In genomic region chr5:140189977-140190867, GRCh38 we compare ENCODE assay signal across 12 cellular contexts. TPM values are rescaled to one million over a fixed set of nuclear protein-coding genes. Genes with fewer than 3 reads are reported as not detected.
A peak's percentile ranks its signal among the peaks of the same experiment; 100 is the strongest.
DNase-seq lines count a peak whose midpoint lies in the region; ATAC-seq and TF ChIP-seq lines count a peak whose summit lies in the region.
"Had no signal": no experiment of that assay in that cellular context is flagged by ENCODE, and none has a peak within 500 bp of the region (broad histone marks: within the 10 kb centered on the region; RNA-seq: fewer than 3 reads in every experiment).

No MANE protein-coding gene starts in this region.

- H3K9me3 ChIP-seq in Panc1 (ENCODE audit: control insufficient read depth, insufficient read depth, low read depth, low read length) (no peaks in the 10 kb centered on the region), prostate gland (no peaks in the 10 kb centered on the region)
- H3K9me3 ChIP-seq: tibial nerve had no signal

- H3K36me3 ChIP-seq in ACC112 (ENCODE audit: insufficient read depth, low read length) (no peaks in the 10 kb centered on the region), Panc1 (ENCODE audit: control insufficient read depth, insufficient read depth, low read length) (0 out of 2 replicates have a peak, but pooled peaks cover 2% of the 10 kb centered on the region), prostate gland (no peaks in the 10 kb centered on the region)

- DNase-seq in Panc1 (ENCODE audit: low read depth, low spot score) (peak; percentile 89), epithelial cell of proximal tubule (ENCODE audit: low read depth) (peak; percentile 74), medulla oblongata (ENCODE audit: extremely low spot score) (peak; percentile 38), T-cell (no peak), NCI-H2029 treated with DMSO at 0.1 percent for 48 hours (lab: John Stamatoyannopoulos, UW) (no peak), prostate gland (ENCODE audit: low spot score) (no peak)
- DNase-seq in stimulated activated naive CD4-positive, alpha-beta T cell treated with Interleukin-2 at 50 U/mL for 16 hours (lab: John Stamatoyannopoulos, UW): no peak
- DNase-seq: activated CD4-positive, alpha-beta T cell treated with anti-CD3 and anti-CD28 coated beads, Interleukin-2, amount 50 U/mL, for 48 hours; natural killer cell; NCI-H2171 treated with DMSO at 0.1 percent for 48 hours had no signal

- no peak overlapping the region for H3K4me3 ChIP-seq in ACC112 (ENCODE audit: low read depth, low read length)
- no peak overlapping the region for H3K4me3 ChIP-seq in Panc1 (ENCODE audit: low read depth in 2 of 2, low read length in 2 of 2)
- H3K4me3 ChIP-seq in epithelial cell of proximal tubule (ENCODE audit: low read depth, low read length): no peak overlapping the region
- no peak overlapping the region for H3K4me3 ChIP-seq in prostate gland
- H3K4me3 ChIP-seq: tibial nerve had no signal

- H3K27ac Mint-ChIP-seq in T-cell: no peak overlapping the region
- H3K27ac Mint-ChIP-seq: natural killer cell had no signal

- intact Hi-C loops in Panc1 (cut with micrococcal nuclease; ENCODE audit: unreplicated experiment) (no loop called here), prostate gland (cut with DNase I) (no loop called here)

- 68% methylated on average over 3 of the region's 3 CpGs for WGBS in prostate gland

- ATAC-seq in Panc1 (peak; percentile 71), T-cell (replicated peaks in 1 of 4) (no peak)
- ATAC-seq: natural killer cell had no signal

- H3K27ac ChIP-seq in ACC112 (ENCODE audit: low read depth, low read length): peak overlapping the region; percentile 54
- peak overlapping the region; percentile 79; the same call in 1 of the 2 replicates for H3K27ac ChIP-seq in Panc1 (ENCODE audit: low read length)
- no peak overlapping the region for H3K27ac ChIP-seq in prostate gland

- H3K4me1 ChIP-seq in ACC112 (ENCODE audit: control insufficient read depth, insufficient read depth, low read length, unreplicated experiment) (peaks cover 17% of the 10 kb centered on the region), Panc1 (ENCODE audit: control insufficient read depth, insufficient read depth, low read length) (peaks cover 57% of the 10 kb centered on the region), prostate gland (replicated peaks) (no peaks in the 10 kb centered on the region)

- H3K4me1 Mint-ChIP-seq in T-cell: no peaks in the 10 kb centered on the region

- TF ChIP-seq CTCF in Panc1 (IDR thresholded peaks at IDR 0.05) (no peak), epithelial cell of proximal tubule (conservative IDR thresholded peaks at IDR 0.05; ENCODE audit: low read depth, low read length) (no peak), prostate gland (IDR thresholded peaks at IDR 0.05) (no peak)

- peaks cover 9% of the 10 kb centered on the region for H3K36me3 Mint-ChIP-seq in T-cell
- H3K36me3 Mint-ChIP-seq: natural killer cell had no signal

- H3K79me2 ChIP-seq in ACC112 (ENCODE audit: control insufficient read depth, insufficient read depth, low read length, unreplicated experiment): no peaks in the 10 kb centered on the region

- H3K27me3 ChIP-seq in ACC112 (ENCODE audit: insufficient read depth, low read length) (no peaks in the 10 kb centered on the region), Panc1 (ENCODE audit: control insufficient read depth, insufficient read depth, low read length) (no peaks in the 10 kb centered on the region), prostate gland (replicated peaks; ENCODE audit: insufficient read depth) (no peaks in the 10 kb centered on the region)
- H3K27me3 ChIP-seq: tibial nerve had no signal

- BruUV-seq in Panc1 (replicated peaks; lab: Mats Ljungman, UMichigan): no TSS peak

- no peaks in the 10 kb centered on the region for H3K27me3 Mint-ChIP-seq in T-cell

- in situ Hi-C loops in Panc1 (cut with HindIII; ENCODE audit: low pct_unique_long_range_greater_than_20kb, low sequenced_read_pairs): no loop called here

- H3K9me3 Mint-ChIP-seq in T-cell: no peaks in the 10 kb centered on the region
- H3K9me3 Mint-ChIP-seq: natural killer cell had no signal

- POLR2A ChIA-PET in Panc1 (lab: Charles Lee) (interaction anchor here (0.8 to 1.0 kb wide), 2 partner anchors 13 to 28 kb away, joined by 3 to 11 read pairs; no protein-coding TSS in a partner anchor), T-cell (lab: Charles Lee) (no interaction called here)

- no peak for TF ChIP-seq POLR2A in prostate gland (IDR thresholded peaks at IDR 0.05)

- no peak overlapping the region for H3K4me3 Mint-ChIP-seq in T-cell
- H3K4me3 Mint-ChIP-seq: natural killer cell had no signal

- no peak overlapping the region for H2AFZ ChIP-seq in ACC112 (ENCODE audit: low read length, unreplicated experiment)

- CTCF ChIA-PET in Panc1 (lab: Charles Lee): no interaction called here
- CTCF ChIA-PET in T-cell (lab: Charles Lee): no interaction called here

RNA-seq across cellular contexts. Expression of gene CYSTM1, which starts 15.2 kb away (rescaled TPM):
- 126 TPM for total RNA-seq in Panc1 (2021; ENCODE audit: unreplicated experiment)
- polyA plus RNA-seq in Panc1 (2012; ENCODE audit: insufficient read length): 185 TPM
- 57.4 and 161 TPM in 2 replicates for total RNA-seq in epithelial cell of proximal tubule
- 1 to 10 TPM; 1.9 to 6.0 (median 5.0) TPM for total RNA-seq in T-cell
- 10 to 100 TPM; 37.0 to 51.7 TPM for total RNA-seq in prostate gland

Comparison
In these comparisons a context has a peak if more than half of its experiments do, and no peak if none do; other contexts are left out.
1. H3K27ac ChIP-seq: peak in ACC112 (single experiment) and Panc1 (single experiment); none in prostate gland (0 of 2).
2. DNase-seq: peak in Panc1 (single experiment), epithelial cell of proximal tubule (single experiment) and medulla oblongata (single experiment); none in T-cell (0 of 34), NCI-H2029 treated with DMSO at 0.1 percent for 48 hours (single experiment), prostate gland (single experiment) and stimulated activated naive CD4-positive, alpha-beta T cell treated with Interleukin-2 at 50 U/mL for 16 hours (single experiment).